Comparison of ENCODE assay signal across 9 cellular contexts in genomic region chr1:51237313-51237700, GRCh38. TPM values are rescaled to one million over a fixed set of nuclear protein-coding genes. Genes with fewer than 3 reads are reported as not detected.
DNase-seq lines count a peak whose midpoint lies in the region; ATAC-seq and TF ChIP-seq lines count a peak whose summit lies in the region.
"Had no signal": no experiment of that assay in that cellular context is flagged by ENCODE, and none has a peak within 500 bp of the region (broad histone marks: within the 10 kb centered on the region; RNA-seq: fewer than 3 reads in every experiment).

No MANE protein-coding gene starts in this region.

- DNase-seq in NAMALWA (ENCODE audit: low spot score) (peak; percentile 8), endodermal cell (peak; percentile 3), neural progenitor cell (ENCODE audit: low spot score) (no peak), NCI-H1930 (lab: John Stamatoyannopoulos, UW) (no peak), AG20443 (ENCODE audit: low spot score) (no peak), Calu3 (no peak)

- H3K4me3 ChIP-seq in BLaER1 treated with 17β-estradiol and CSF1 and Interleukin-3, amounts not matched to agents 10 nM and 100 nM: peak overlapping the region; percentile 82 to 99 (median 95)
- peak overlapping the region; percentile 98 for H3K4me3 ChIP-seq in endodermal cell (ENCODE audit: low read length)
- peak overlapping the region; percentile 84 for H3K4me3 ChIP-seq in neural progenitor cell

- peaks cover 3% of the 10 kb centered on the region for H3K27me3 Mint-ChIP-seq in endodermal cell (ENCODE audit: insufficient read depth)
- H3K27me3 Mint-ChIP-seq in neural progenitor cell (ENCODE audit: insufficient read depth, low read depth): no peaks in the 10 kb centered on the region
- no peaks in the 10 kb centered on the region for H3K27me3 Mint-ChIP-seq in Calu3 (ENCODE audit: unreplicated experiment)
- H3K27me3 Mint-ChIP-seq: central memory CD8-positive, alpha-beta T cell had no signal

- no peak for ATAC-seq in HG02981 (IDR thresholded peaks at IDR 0.05; ENCODE audit: unreplicated experiment)

- no peak overlapping the region for H3K4me3 Mint-ChIP-seq in endodermal cell
- H3K4me3 Mint-ChIP-seq in neural progenitor cell: no peak overlapping the region
- H3K4me3 Mint-ChIP-seq in Calu3 (ENCODE audit: low read depth, unreplicated experiment): no peak overlapping the region
- H3K4me3 Mint-ChIP-seq: central memory CD8-positive, alpha-beta T cell had no signal

- H3K4me1 ChIP-seq in BLaER1 treated with 17β-estradiol and CSF1 and Interleukin-3, amounts not matched to agents 10 nM and 100 nM: peaks cover 56 to 73% (median 63%) of the 10 kb centered on the region in 10 experiments
- H3K4me1 ChIP-seq in endodermal cell (ENCODE audit: control insufficient read depth, insufficient read depth, low read length) (no peaks in the 10 kb centered on the region), neural progenitor cell (peaks cover 35% of the 10 kb centered on the region)

- H3F3A ChIP-seq in neural progenitor cell (ENCODE audit: low read depth): peaks cover 27% of the 10 kb centered on the region

- H3K27ac Mint-ChIP-seq in endodermal cell (no peak overlapping the region), neural progenitor cell (no peak overlapping the region), Calu3 (ENCODE audit: unreplicated experiment) (no peak overlapping the region)

- H3K4me1 Mint-ChIP-seq in endodermal cell (peaks cover 30% of the 10 kb centered on the region), neural progenitor cell (peaks cover 36% of the 10 kb centered on the region), Calu3 (ENCODE audit: low read depth, unreplicated experiment) (peaks cover 42% of the 10 kb centered on the region)

- peak overlapping the region; percentile 85 to 97 (median 90); a peak in 21 of 22 replicates for H3K27ac ChIP-seq in BLaER1 treated with 17β-estradiol and CSF1 and Interleukin-3, amounts not matched to agents 10 nM and 100 nM
- H3K27ac ChIP-seq in endodermal cell (ENCODE audit: low read depth, low read length) (no peak overlapping the region), neural progenitor cell (peak overlapping the region; percentile 30)

- CTCF ChIA-PET in Calu3 (lab: Charles Lee): interaction anchor here (0.6 kb wide), 1 partner anchor 1874 kb away, joined by 3 read pairs; no protein-coding TSS in a partner anchor

- H3K36me3 Mint-ChIP-seq in endodermal cell (ENCODE audit: low read depth) (peaks cover 6% of the 10 kb centered on the region), neural progenitor cell (no peaks in the 10 kb centered on the region), Calu3 (ENCODE audit: insufficient read depth, unreplicated experiment) (peaks cover 12% of the 10 kb centered on the region)

- H3K79me2 ChIP-seq in neural progenitor cell (ENCODE audit: low read depth): peaks cover 60% of the 10 kb centered on the region

- no TSS peak for BruUV-seq in Calu3 (replicated peaks; lab: Mats Ljungman, UMichigan)

- H4K20me1 ChIP-seq in BLaER1 treated with 17β-estradiol and CSF1 and Interleukin-3, amounts not matched to agents 10 nM and 100 nM: peaks cover 36 to 59% (median 56%) of the 10 kb centered on the region in 11 experiments
- H4K20me1 ChIP-seq in neural progenitor cell (ENCODE audit: low read depth): peaks cover 57% of the 10 kb centered on the region

- H3K9ac ChIP-seq in BLaER1 treated with 17β-estradiol and CSF1 and Interleukin-3, amounts not matched to agents 10 nM and 100 nM: peak overlapping the region; percentile 89 to 98 (median 95)
- peak overlapping the region; percentile 91 for H3K9ac ChIP-seq in endodermal cell (ENCODE audit: extremely low read depth, low read length, poor library complexity, severe bottlenecking)
- peak overlapping the region; percentile 74 for H3K9ac ChIP-seq in neural progenitor cell

- peak overlapping the region; percentile 79 to 96 (median 92) for H3K4me2 ChIP-seq in BLaER1 treated with 17β-estradiol and CSF1 and Interleukin-3, amounts not matched to agents 10 nM and 100 nM
- peak overlapping the region; percentile 91 for H3K4me2 ChIP-seq in neural progenitor cell

- TF ChIP-seq CTCF in endodermal cell (conservative IDR thresholded peaks at IDR 0.05): no peak
- no peak for TF ChIP-seq CTCF in neural progenitor cell (IDR thresholded peaks at IDR 0.05)
- TF ChIP-seq CTCF in Calu3 (IDR thresholded peaks at IDR 0.05; ENCODE audit: unreplicated experiment): no peak

- no peaks in the 10 kb centered on the region for H3K27me3 ChIP-seq in BLaER1 treated with 17β-estradiol and CSF1 and Interleukin-3, amounts not matched to agents 10 nM and 100 nM
- no peaks in the 10 kb centered on the region for H3K27me3 ChIP-seq in endodermal cell (ENCODE audit: control insufficient read depth, insufficient read depth, low read length, poor library complexity, severe bottlenecking)
- no peaks in the 10 kb centered on the region for H3K27me3 ChIP-seq in neural progenitor cell

- H3K9me3 ChIP-seq in BLaER1 treated with 17β-estradiol and CSF1 and Interleukin-3, amounts not matched to agents 10 nM and 100 nM (replicated peaks in 1 of 11): no peaks in the 10 kb centered on the region
- no peaks in the 10 kb centered on the region for H3K9me3 ChIP-seq in endodermal cell (ENCODE audit: control insufficient read depth, low read length)
- no peaks in the 10 kb centered on the region for H3K9me3 ChIP-seq in neural progenitor cell (ENCODE audit: low read depth)

- H3K36me3 ChIP-seq in BLaER1 treated with 17β-estradiol and CSF1 and Interleukin-3, amounts not matched to agents 10 nM and 100 nM: peaks cover 0 to 15% (median 0%) of the 10 kb centered on the region in 11 experiments; a peak in 3 of 22 replicates
- H3K36me3 ChIP-seq in endodermal cell (ENCODE audit: control insufficient read depth, insufficient read depth, low read length): no peaks in the 10 kb centered on the region
- H3K36me3 ChIP-seq in neural progenitor cell: no peaks in the 10 kb centered on the region

- H2AFZ ChIP-seq in neural progenitor cell (replicated peaks): no peak overlapping the region

- intact Hi-C loops in Calu3 (cut with micrococcal nuclease; ENCODE audit: unreplicated experiment): no loop called here

- H3K9me3 Mint-ChIP-seq in endodermal cell: no peaks in the 10 kb centered on the region
- H3K9me3 Mint-ChIP-seq in neural progenitor cell: no peaks in the 10 kb centered on the region
- H3K9me3 Mint-ChIP-seq in Calu3 (ENCODE audit: low read depth, unreplicated experiment): no peaks in the 10 kb centered on the region
- H3K9me3 Mint-ChIP-seq: central memory CD8-positive, alpha-beta T cell had no signal

- WGBS in endodermal cell (ENCODE audit: insufficient coverage in 1 of 2, insufficient read length in 1 of 2), 2 experiments: 19% methylated on average over 6 of the region's 9 CpGs; no CpG with 5 or more reads in 1 of the 2 experiments

RNA-seq across cellular contexts. Expression of gene RNF11, which starts 1.2 kb away (rescaled TPM):
- 100 to 1,000 TPM in 1 of 2 donors, 10 to 100 TPM in 1; 84.1 to 103 TPM for total RNA-seq in endodermal cell
- 68.5 TPM for polyA plus RNA-seq in endodermal cell (2013, experiment 1 of 2)
- polyA plus RNA-seq in endodermal cell (2013, experiment 2 of 2): 68.6 TPM
- total RNA-seq in neural progenitor cell (ENCODE audit: low replicate concordance): 63.8 and 108 TPM in 2 replicates
- total RNA-seq in Calu3 (2022): 78.1 and 82.1 TPM in 2 replicates

Comparison
In these comparisons a context has a peak if more than half of its experiments do, and no peak if none do; other contexts are left out.
1. DNase-seq: peak in NAMALWA (single experiment) and endodermal cell (single experiment); none in neural progenitor cell (single experiment), NCI-H1930 (0 of 2), AG20443 (single experiment) and Calu3 (single experiment).
2. Peak in every context shown above with its lines, with median percentiles within 50 percentile points of each other: H3K4me3 ChIP-seq and H3K9ac ChIP-seq.